Comparison of ENCODE assay signal across 14 cellular contexts in genomic region chr3:129240436-129240835, GRCh38. TPM values are rescaled to one million over a fixed set of nuclear protein-coding genes. Genes with fewer than 3 reads are reported as not detected.
DNase-seq lines count a peak whose midpoint lies in the region; ATAC-seq, FAIRE-seq and TF ChIP-seq lines count a peak whose summit lies in the region.
"Had no signal": no experiment of that assay in that cellular context is flagged by ENCODE, and none has a peak within 500 bp of the region (broad histone marks: within the 10 kb centered on the region; RNA-seq: fewer than 3 reads in every experiment).

No MANE protein-coding gene starts in this region.

- TF ChIP-seq POLR2A in HepG2 (IDR thresholded peaks at IDR 0.05; ENCODE audit: insufficient read depth in 1 of 2, low read depth in 2 of 2, low read length in 2 of 2): 0 out of 4 replicates have a peak, but pooled peaks of 1 of the 2 experiments have one; percentile 18
- no peak for TF ChIP-seq POLR2A in GM18505 (IDR thresholded peaks at IDR 0.05; ENCODE audit: borderline replicate concordance, extremely low read depth, insufficient read depth, insufficient read length)

- TF ChIP-seq RAD21 in HepG2 (CRISPR knock-in tag; IDR thresholded peaks at IDR 0.05): no peak

- H3K9ac ChIP-seq in adipocyte (ENCODE audit: low read length) (peak overlapping the region; percentile 67), HepG2 (ENCODE audit: insufficient read depth, low read depth, low read length) (no peak overlapping the region)

- CTCF ChIA-PET in HepG2 (lab: Yijun Ruan, JAX; ENCODE audit: low intra/inter-chr PET ratio, low total read pairs): no interaction called here

- H3K27me3 ChIP-seq in adipocyte (replicated peaks; ENCODE audit: control insufficient read depth, insufficient read depth, low read length): no peaks in the 10 kb centered on the region
- no peaks in the 10 kb centered on the region for H3K27me3 ChIP-seq in HepG2 (ENCODE audit: control insufficient read depth in 1 of 2, insufficient read depth in 2 of 2, low read length in 2 of 2)
- H3K27me3 ChIP-seq: stomach had no signal

- no peak for TF ChIP-seq CTCF in HepG2 (CRISPR knock-in tag; IDR thresholded peaks at IDR 0.05)

- BruUV-seq in HepG2 (replicated peaks; lab: Mats Ljungman, UMichigan): no TSS peak

- POLR2A ChIA-PET in HepG2 (lab: Yijun Ruan, JAX): interaction anchor here (1.7 to 2.0 kb wide), 3 partner anchors 9 to 187 kb away, joined by 6 to 10 read pairs (median 9); partner anchors contain the start of gene COPG1

- no peak for TF ChIP-seq EP300 in HepG2 (IDR thresholded peaks at IDR 0.05; ENCODE audit: low read depth in 2 of 2, low read length in 2 of 2)
- no peak for TF ChIP-seq EP300 in HepG2 (CRISPR knock-in tag; IDR thresholded peaks at IDR 0.05; ENCODE audit: borderline replicate concordance)

- 16% methylated on average over 3 of the region's 3 CpGs for WGBS in HepG2 (ENCODE audit: low lambda C conversion rate)

- H3K4me1 ChIP-seq in adipocyte (ENCODE audit: control insufficient read depth, insufficient read depth, low read length): peaks cover 31% of the 10 kb centered on the region
- peaks cover 37% of the 10 kb centered on the region for H3K4me1 ChIP-seq in HepG2 (ENCODE audit: insufficient read depth, low read length)

- intact Hi-C loops in HepG2 (cut with micrococcal nuclease; ENCODE audit: unreplicated experiment): no loop called here

- H3K9me3 ChIP-seq in adipocyte (ENCODE audit: control insufficient read depth, low read length): no peaks in the 10 kb centered on the region
- no peaks in the 10 kb centered on the region for H3K9me3 ChIP-seq in HepG2 (ENCODE audit: low read length)
- H3K9me3 ChIP-seq: stomach had no signal

- no peaks in the 10 kb centered on the region for H3K79me2 ChIP-seq in HepG2 (ENCODE audit: insufficient read depth, low read length)

- H2AFZ ChIP-seq in HepG2 (ENCODE audit: low read length): no peak overlapping the region

- no peaks in the 10 kb centered on the region for H4K20me1 ChIP-seq in HepG2 (ENCODE audit: insufficient read depth, low read length)

- no peaks in the 10 kb centered on the region for H3K36me3 ChIP-seq in adipocyte (ENCODE audit: control insufficient read depth, insufficient read depth, low read length, severe bottlenecking)
- H3K36me3 ChIP-seq in HepG2 (replicated peaks in 1 of 2; ENCODE audit: control insufficient read depth in 1 of 2, insufficient read depth in 2 of 2, low read length in 2 of 2): no peaks in the 10 kb centered on the region
- H3K36me3 ChIP-seq: stomach had no signal

- peak; percentile 59 for ATAC-seq in HepG2
- ATAC-seq in HG03280 (IDR thresholded peaks at IDR 0.05; ENCODE audit: unreplicated experiment): no peak
- no peak for ATAC-seq in HG03432 (IDR thresholded peaks at IDR 0.05; ENCODE audit: unreplicated experiment)
- ATAC-seq in GM18505 (IDR thresholded peaks at IDR 0.05; ENCODE audit: unreplicated experiment): no peak
- ATAC-seq: natural killer cell treated with Interleukin-12 subunit alpha and Interleukin-12 subunit beta and Interleukin-15 and Interleukin-18, amount 100 ng/mL, for 72 hours had no signal

- peak overlapping the region; percentile 44 for H3K4me2 ChIP-seq in HepG2 (ENCODE audit: low read depth, low read length)

- H3K27ac ChIP-seq in HepG2 (ENCODE audit: extremely low read length, insufficient read depth, low read length): no peak overlapping the region

- peak overlapping the region; percentile 20 for H3K4me3 ChIP-seq in adipocyte (ENCODE audit: low read length)
- H3K4me3 ChIP-seq in HepG2 (replicated peaks in 1 of 3; ENCODE audit: insufficient read depth in 1 of 3, low read depth in 2 of 3, low read length in 3 of 3): no peak overlapping the region
- H3K4me3 ChIP-seq: stomach had no signal

- in situ Hi-C loops in HepG2 (cut with HindIII; ENCODE audit: extremely low pct_ligation_motif_present, low pct_unique_long_range_greater_than_20kb): loop anchor here (10.0 kb wide), 1 partner anchor 56 kb away; the partner anchor contains the start of gene CNBP

- FAIRE-seq in HepG2 (lab: Jason Lieb, UNC): no peak

- DNase-seq in AG08395 (ENCODE audit: low spot score) (peak; percentile 62), ELR (ENCODE audit: low read depth) (peak; percentile 31), adipocyte (ENCODE audit: low read depth) (no peak), HepG2 (ENCODE audit: low spot score) (no peak), dedifferentiated amniotic fluid mesenchymal stem cell (ENCODE audit: extremely low spot score) (no peak)
- DNase-seq: anterior cingulate cortex, kidney glomerular epithelial cell, right cardiac atrium, RPMI8226, stomach had no signal

RNA-seq across cellular contexts. Expression of gene COPG1, which starts 9.0 kb away (rescaled TPM):
- 166 and 201 TPM in 2 replicates for total RNA-seq in HepG2 (2016; rRNA removed; fragmentation: Illumina TruSeq; extraction: Trizol)
- total RNA-seq in HepG2 (2016; cell fraction: cytosol; rRNA removed; fragmentation: Illumina TruSeq; extraction: Trizol; ENCODE audit: low read depth): 32.6 and 33.3 TPM in 2 replicates
- 161 and 187 TPM in 2 replicates for total RNA-seq in HepG2 (2016; cell fraction: insoluble cytoplasmic fraction; rRNA removed; fragmentation: Illumina TruSeq; extraction: Trizol)
- 53.2 and 59.5 TPM in 2 replicates for total RNA-seq in HepG2 (2016; cell fraction: membrane; rRNA removed; fragmentation: Illumina TruSeq; extraction: Trizol)
- 112 and 137 TPM in 2 replicates for total RNA-seq in HepG2 (2016; cell fraction: nucleus; rRNA removed; fragmentation: Illumina TruSeq; extraction: Trizol)
- polyA plus RNA-seq in HepG2 (2011; rRNA removed): 96.0 and 98.6 TPM in 2 replicates
- polyA plus RNA-seq in HepG2 (2011; cell fraction: cytosol; rRNA removed): 50.1 and 58.7 TPM in 2 replicates
- polyA plus RNA-seq in HepG2 (2011; cell fraction: nucleus; rRNA removed): 113 and 136 TPM in 2 replicates
- 104 and 119 TPM in 2 replicates for polyA plus RNA-seq in HepG2 (2012)
- polyA plus RNA-seq in HepG2 (2016; cell fraction: cytosol; fragmentation: Illumina TruSeq; extraction: Trizol; ENCODE audit: low read depth): 13.1 and 15.7 TPM in 2 replicates
- 185 and 197 TPM in 2 replicates for polyA plus RNA-seq in HepG2 (2016; cell fraction: insoluble cytoplasmic fraction; fragmentation: Illumina TruSeq; extraction: Trizol; ENCODE audit: low read depth)
- polyA plus RNA-seq in HepG2 (2016; cell fraction: membrane; fragmentation: Illumina TruSeq; extraction: Trizol; ENCODE audit: low read depth): 21.2 and 23.0 TPM in 2 replicates
- 168 and 188 TPM in 2 replicates for polyA plus RNA-seq in HepG2 (2016; cell fraction: nucleus; fragmentation: Illumina TruSeq; extraction: Trizol; ENCODE audit: insufficient read depth, low read depth)
- 210 and 345 TPM in 2 replicates for polyA minus RNA-seq in HepG2 (2011; rRNA and poly(A)+ RNA removed; ENCODE audit: low replicate concordance)
- polyA minus RNA-seq in HepG2 (2011; cell fraction: cytosol; rRNA and poly(A)+ RNA removed): 121 and 122 TPM in 2 replicates
- polyA minus RNA-seq in HepG2 (2011; cell fraction: nucleus; rRNA and poly(A)+ RNA removed): 147 and 157 TPM in 2 replicates

RNA-seq across cellular contexts. Expression of gene HMCES, which starts 38.2 kb away (rescaled TPM):
- total RNA-seq in HepG2 (2016; rRNA removed; fragmentation: Illumina TruSeq; extraction: Trizol): 37.5 and 52.4 TPM in 2 replicates
- 5.9 and 6.0 TPM in 2 replicates for total RNA-seq in HepG2 (2016; cell fraction: cytosol; rRNA removed; fragmentation: Illumina TruSeq; extraction: Trizol; ENCODE audit: low read depth)
- total RNA-seq in HepG2 (2016; cell fraction: insoluble cytoplasmic fraction; rRNA removed; fragmentation: Illumina TruSeq; extraction: Trizol): 39.9 and 50.0 TPM in 2 replicates
- 15.6 and 17.9 TPM in 2 replicates for total RNA-seq in HepG2 (2016; cell fraction: membrane; rRNA removed; fragmentation: Illumina TruSeq; extraction: Trizol)
- total RNA-seq in HepG2 (2016; cell fraction: nucleus; rRNA removed; fragmentation: Illumina TruSeq; extraction: Trizol): 19.5 and 22.8 TPM in 2 replicates
- polyA plus RNA-seq in HepG2 (2011; rRNA removed): 16.1 and 20.1 TPM in 2 replicates
- polyA plus RNA-seq in HepG2 (2011; cell fraction: cytosol; rRNA removed): 12.5 and 16.0 TPM in 2 replicates
- 7.8 and 11.5 TPM in 2 replicates for polyA plus RNA-seq in HepG2 (2011; cell fraction: nucleus; rRNA removed)
- polyA plus RNA-seq in HepG2 (2012): 23.1 and 26.3 TPM in 2 replicates
- polyA plus RNA-seq in HepG2 (2016; cell fraction: cytosol; fragmentation: Illumina TruSeq; extraction: Trizol; ENCODE audit: low read depth): 10.2 and 11.1 TPM in 2 replicates
- 61.1 and 65.6 TPM in 2 replicates for polyA plus RNA-seq in HepG2 (2016; cell fraction: insoluble cytoplasmic fraction; fragmentation: Illumina TruSeq; extraction: Trizol; ENCODE audit: low read depth)
- 16.9 and 18.1 TPM in 2 replicates for polyA plus RNA-seq in HepG2 (2016; cell fraction: membrane; fragmentation: Illumina TruSeq; extraction: Trizol; ENCODE audit: low read depth)
- polyA plus RNA-seq in HepG2 (2016; cell fraction: nucleus; fragmentation: Illumina TruSeq; extraction: Trizol; ENCODE audit: insufficient read depth, low read depth): 34.4 and 36.9 TPM in 2 replicates
- polyA minus RNA-seq in HepG2 (2011; rRNA and poly(A)+ RNA removed; ENCODE audit: low replicate concordance): 9.7 and 17.6 TPM in 2 replicates
- polyA minus RNA-seq in HepG2 (2011; cell fraction: cytosol; rRNA and poly(A)+ RNA removed): 12.7 and 20.2 TPM in 2 replicates
- polyA minus RNA-seq in HepG2 (2011; cell fraction: nucleus; rRNA and poly(A)+ RNA removed): 7.2 and 8.7 TPM in 2 replicates

RNA-seq across cellular contexts. Expression of gene CNBP, which starts 56.7 kb away (rescaled TPM):
- total RNA-seq in HepG2 (2016; rRNA removed; fragmentation: Illumina TruSeq; extraction: Trizol): 354 and 539 TPM in 2 replicates
- 70.7 and 78.0 TPM in 2 replicates for total RNA-seq in HepG2 (2016; cell fraction: cytosol; rRNA removed; fragmentation: Illumina TruSeq; extraction: Trizol; ENCODE audit: low read depth)
- 375 and 556 TPM in 2 replicates for total RNA-seq in HepG2 (2016; cell fraction: insoluble cytoplasmic fraction; rRNA removed; fragmentation: Illumina TruSeq; extraction: Trizol)
- 180 and 184 TPM in 2 replicates for total RNA-seq in HepG2 (2016; cell fraction: membrane; rRNA removed; fragmentation: Illumina TruSeq; extraction: Trizol)
- total RNA-seq in HepG2 (2016; cell fraction: nucleus; rRNA removed; fragmentation: Illumina TruSeq; extraction: Trizol): 151 and 152 TPM in 2 replicates
- polyA plus RNA-seq in HepG2 (2011; rRNA removed): 255 and 282 TPM in 2 replicates
- 259 and 344 TPM in 2 replicates for polyA plus RNA-seq in HepG2 (2011; cell fraction: cytosol; rRNA removed)
- polyA plus RNA-seq in HepG2 (2011; cell fraction: nucleus; rRNA removed): 90.4 and 103 TPM in 2 replicates
- 329 and 363 TPM in 2 replicates for polyA plus RNA-seq in HepG2 (2012)
- 60.7 and 77.6 TPM in 2 replicates for polyA plus RNA-seq in HepG2 (2016; cell fraction: cytosol; fragmentation: Illumina TruSeq; extraction: Trizol; ENCODE audit: low read depth)
- polyA plus RNA-seq in HepG2 (2016; cell fraction: insoluble cytoplasmic fraction; fragmentation: Illumina TruSeq; extraction: Trizol; ENCODE audit: low read depth): 584 and 626 TPM in 2 replicates
- polyA plus RNA-seq in HepG2 (2016; cell fraction: membrane; fragmentation: Illumina TruSeq; extraction: Trizol; ENCODE audit: low read depth): 134 and 143 TPM in 2 replicates
- polyA plus RNA-seq in HepG2 (2016; cell fraction: nucleus; fragmentation: Illumina TruSeq; extraction: Trizol; ENCODE audit: insufficient read depth, low read depth): 244 and 258 TPM in 2 replicates
- polyA minus RNA-seq in HepG2 (2011; rRNA and poly(A)+ RNA removed; ENCODE audit: low replicate concordance): 166 and 313 TPM in 2 replicates
- polyA minus RNA-seq in HepG2 (2011; cell fraction: cytosol; rRNA and poly(A)+ RNA removed): 127 and 135 TPM in 2 replicates
- 82.0 and 97.6 TPM in 2 replicates for polyA minus RNA-seq in HepG2 (2011; cell fraction: nucleus; rRNA and poly(A)+ RNA removed)

Comparison
In these comparisons a context has a peak if more than half of its experiments do, and no peak if none do; other contexts are left out.
1. DNase-seq: peak in AG08395 (single experiment) and ELR (single experiment); none in adipocyte (single experiment), HepG2 (single experiment) and dedifferentiated amniotic fluid mesenchymal stem cell (single experiment).